ENCODE assay signal across 11 cellular contexts in genomic region chr11:120208012-120208441, GRCh38. TPM values are rescaled to one million over a fixed set of nuclear protein-coding genes. Genes with fewer than 3 reads are reported as not detected.
DNase-seq lines count a peak whose midpoint lies in the region; ATAC-seq, FAIRE-seq and TF ChIP-seq lines count a peak whose summit lies in the region.
"Had no signal": no experiment of that assay in that cellular context is flagged by ENCODE, and none has a peak within 500 bp of the region (broad histone marks: within the 10 kb centered on the region; RNA-seq: fewer than 3 reads in every experiment).

No MANE protein-coding gene starts in this region.

- ATAC-seq in HG02970 (IDR thresholded peaks at IDR 0.05; ENCODE audit: low FRiP score, unreplicated experiment): no peak
- ATAC-seq in upper lobe of left lung (ENCODE audit: low FRiP score in 2 of 2): no peak

- DNase-seq in SIG-M5 treated with dmso at 0.1 percent for 504 hours (lab: John Stamatoyannopoulos, UW; ENCODE audit: unreplicated experiment) (peak; percentile 73), SIG-M5 (lab: John Stamatoyannopoulos, UW) (no peak), iris pigment epithelial cell (ENCODE audit: low read depth) (peak; percentile 31), superior temporal gyrus (ENCODE audit: extremely low spot score) (peak; percentile 50), D721Med (ENCODE audit: insufficient read length, low spot score) (no peak), upper lobe of left lung (no peak)
- no peak for DNase-seq in activated T-helper 2 cell treated with anti-CD3 and anti-CD28 coated beads, Interferon-gamma antibody, Interleukin-2, Interleukin-4, amounts not matched to agents 10 μg/mL and 5 μg/mL and 100 μg/mL, durations not matched to agents 14 hours and 24 hours and 36 hours (ENCODE audit: low spot score)
- DNase-seq: NCI-H510A treated with DMSO at 0.1 percent for 48 hours had no signal

- no peak overlapping the region for H3K4me3 ChIP-seq in upper lobe of left lung

- no peaks in the 10 kb centered on the region for H3K36me3 ChIP-seq in upper lobe of left lung

- H3K27ac Mint-ChIP-seq in activated T-helper 2 cell treated with anti-CD3 and anti-CD28 coated beads, Interferon-gamma antibody, Interleukin-2, Interleukin-4, amounts not matched to agents 10 μg/mL and 5 μg/mL and 100 μg/mL, durations not matched to agents 14 hours and 24 hours and 36 hours: no peak overlapping the region

- H3K27ac ChIP-seq in upper lobe of left lung: no peak overlapping the region
- H3K27ac ChIP-seq: VCaP had no signal

- intact Hi-C loops in activated T-helper 2 cell treated with anti-CD3 and anti-CD28 coated beads, Interferon-gamma antibody, Interleukin-2, Interleukin-4, amounts not matched to agents 10 μg/mL and 5 μg/mL and 100 μg/mL, durations not matched to agents 14 hours and 24 hours and 36 hours (cut with micrococcal nuclease): no loop called here

- no peak for FAIRE-seq in D721Med (lab: Jason Lieb, UNC)
- FAIRE-seq: endometrium had no signal

- no peaks in the 10 kb centered on the region for H3K9me3 Mint-ChIP-seq in activated T-helper 2 cell treated with anti-CD3 and anti-CD28 coated beads, Interferon-gamma antibody, Interleukin-2, Interleukin-4, amounts not matched to agents 10 μg/mL and 5 μg/mL and 100 μg/mL, durations not matched to agents 14 hours and 24 hours and 36 hours

- no peak for TF ChIP-seq EP300 in upper lobe of left lung (IDR thresholded peaks at IDR 0.05)

- peaks cover 8% of the 10 kb centered on the region for H3K4me1 Mint-ChIP-seq in activated T-helper 2 cell treated with anti-CD3 and anti-CD28 coated beads, Interferon-gamma antibody, Interleukin-2, Interleukin-4, amounts not matched to agents 10 μg/mL and 5 μg/mL and 100 μg/mL, durations not matched to agents 14 hours and 24 hours and 36 hours (ENCODE audit: low read depth)

- TF ChIP-seq CTCF in D721Med (IDR thresholded peaks at IDR 0.05; ENCODE audit: insufficient read depth, missing control alignments) (no peak), upper lobe of left lung (IDR thresholded peaks at IDR 0.05) (no peak)

- peaks cover 56% of the 10 kb centered on the region for H3K27me3 Mint-ChIP-seq in activated T-helper 2 cell treated with anti-CD3 and anti-CD28 coated beads, Interferon-gamma antibody, Interleukin-2, Interleukin-4, amounts not matched to agents 10 μg/mL and 5 μg/mL and 100 μg/mL, durations not matched to agents 14 hours and 24 hours and 36 hours (ENCODE audit: low read depth)

- 29 to 30% methylated on average over 9 to 12 of the region's 12 CpGs for WGBS in upper lobe of left lung, 2 donors

- H3K4me1 ChIP-seq in upper lobe of left lung: peaks cover 29 to 36% (median 30%) of the 10 kb centered on the region in 4 donors

- H3K9me3 ChIP-seq in upper lobe of left lung: no peaks in the 10 kb centered on the region

- peak overlapping the region; percentile 1 for H3K4me3 Mint-ChIP-seq in activated T-helper 2 cell treated with anti-CD3 and anti-CD28 coated beads, Interferon-gamma antibody, Interleukin-2, Interleukin-4, amounts not matched to agents 10 μg/mL and 5 μg/mL and 100 μg/mL, durations not matched to agents 14 hours and 24 hours and 36 hours (ENCODE audit: low read depth)

- peaks cover 0 to 5% (median 0%) of the 10 kb centered on the region in 4 donors for H3K27me3 ChIP-seq in upper lobe of left lung

- no peak for TF ChIP-seq POLR2A in upper lobe of left lung (IDR thresholded peaks at IDR 0.05)

- no peaks in the 10 kb centered on the region for H3K36me3 Mint-ChIP-seq in activated T-helper 2 cell treated with anti-CD3 and anti-CD28 coated beads, Interferon-gamma antibody, Interleukin-2, Interleukin-4, amounts not matched to agents 10 μg/mL and 5 μg/mL and 100 μg/mL, durations not matched to agents 14 hours and 24 hours and 36 hours (ENCODE audit: low read depth)

RNA-seq across cellular contexts. Expression of gene OAF, which starts 2.8 kb away (rescaled TPM):
- 2.8 and 2.9 TPM in 2 replicates for total RNA-seq in activated T-helper 2 cell treated with anti-CD3 and anti-CD28 coated beads, Interferon-gamma antibody, Interleukin-2, Interleukin-4, amounts not matched to agents 10 μg/mL and 5 μg/mL and 100 μg/mL, durations not matched to agents 14 hours and 24 hours and 36 hours
- total RNA-seq in upper lobe of left lung: 10 to 100 TPM in 2 of 6 donors, 1 to 10 TPM in 4; 5.1 to 41.6 (median 8.7) TPM

RNA-seq across cellular contexts. Expression of gene POU2F3, which starts 31.9 kb away (rescaled TPM):
- total RNA-seq in activated T-helper 2 cell treated with anti-CD3 and anti-CD28 coated beads, Interferon-gamma antibody, Interleukin-2, Interleukin-4, amounts not matched to agents 10 μg/mL and 5 μg/mL and 100 μg/mL, durations not matched to agents 14 hours and 24 hours and 36 hours: not detected in 2 replicates
- total RNA-seq in upper lobe of left lung: 10 to 100 TPM in 1 of 6 donors, 1 to 10 TPM in 5; 1.7 to 21.0 (median 3.5) TPM

Comparison
In these comparisons a context has a peak if more than half of its experiments do, and no peak if none do; other contexts are left out.
1. DNase-seq: peak in SIG-M5 treated with dmso at 0.1 percent for 504 hours (single experiment), iris pigment epithelial cell (single experiment) and superior temporal gyrus (single experiment); none in SIG-M5 (single experiment), activated T-helper 2 cell treated with anti-CD3 and anti-CD28 coated beads, Interferon-gamma antibody, Interleukin-2, Interleukin-4, amounts not matched to agents 10 μg/mL and 5 μg/mL and 100 μg/mL, durations not matched to agents 14 hours and 24 hours and 36 hours (single experiment), D721Med (single experiment) and upper lobe of left lung (0 of 2).